In genomic region chr5:16970826-16971225, GRCh38 we compare ENCODE assay signal across 1 cellular context.
TF ChIP-seq lines count a peak whose summit lies in the region.

No MANE protein-coding gene starts in this region.

TF ChIP-seq in IMR-90, 13 proteins besides CTCF, POLR2A, EP300 and RAD21 (continued from another document):
- TF ChIP-seq, protein P1, sequence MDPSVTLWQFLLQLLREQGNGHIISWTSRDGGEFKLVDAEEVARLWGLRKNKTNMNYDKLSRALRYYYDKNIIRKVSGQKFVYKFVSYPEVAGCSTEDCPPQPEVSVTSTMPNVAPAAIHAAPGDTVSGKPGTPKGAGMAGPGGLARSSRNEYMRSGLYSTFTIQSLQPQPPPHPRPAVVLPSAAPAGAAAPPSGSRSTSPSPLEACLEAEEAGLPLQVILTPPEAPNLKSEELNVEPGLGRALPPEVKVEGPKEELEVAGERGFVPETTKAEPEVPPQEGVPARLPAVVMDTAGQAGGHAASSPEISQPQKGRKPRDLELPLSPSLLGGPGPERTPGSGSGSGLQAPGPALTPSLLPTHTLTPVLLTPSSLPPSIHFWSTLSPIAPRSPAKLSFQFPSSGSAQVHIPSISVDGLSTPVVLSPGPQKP (IDR thresholded peaks at IDR 0.05; ENCODE audit: borderline replicate concordance, low read depth, low read length): no peak
- no peak for TF ChIP-seq MAFK (IDR thresholded peaks at IDR 0.05; ENCODE audit: low read depth, low read length)
- no peak for TF ChIP-seq MAZ (IDR thresholded peaks at IDR 0.05; ENCODE audit: borderline replicate concordance, low read depth, low read length)
- TF ChIP-seq MXI1 (IDR thresholded peaks at IDR 0.05; ENCODE audit: borderline replicate concordance, low read depth, low read length): no peak
- TF ChIP-seq SMC3 (IDR thresholded peaks at IDR 0.05; ENCODE audit: low read depth, low read length): no peak
